In the genomic region with DNA sequence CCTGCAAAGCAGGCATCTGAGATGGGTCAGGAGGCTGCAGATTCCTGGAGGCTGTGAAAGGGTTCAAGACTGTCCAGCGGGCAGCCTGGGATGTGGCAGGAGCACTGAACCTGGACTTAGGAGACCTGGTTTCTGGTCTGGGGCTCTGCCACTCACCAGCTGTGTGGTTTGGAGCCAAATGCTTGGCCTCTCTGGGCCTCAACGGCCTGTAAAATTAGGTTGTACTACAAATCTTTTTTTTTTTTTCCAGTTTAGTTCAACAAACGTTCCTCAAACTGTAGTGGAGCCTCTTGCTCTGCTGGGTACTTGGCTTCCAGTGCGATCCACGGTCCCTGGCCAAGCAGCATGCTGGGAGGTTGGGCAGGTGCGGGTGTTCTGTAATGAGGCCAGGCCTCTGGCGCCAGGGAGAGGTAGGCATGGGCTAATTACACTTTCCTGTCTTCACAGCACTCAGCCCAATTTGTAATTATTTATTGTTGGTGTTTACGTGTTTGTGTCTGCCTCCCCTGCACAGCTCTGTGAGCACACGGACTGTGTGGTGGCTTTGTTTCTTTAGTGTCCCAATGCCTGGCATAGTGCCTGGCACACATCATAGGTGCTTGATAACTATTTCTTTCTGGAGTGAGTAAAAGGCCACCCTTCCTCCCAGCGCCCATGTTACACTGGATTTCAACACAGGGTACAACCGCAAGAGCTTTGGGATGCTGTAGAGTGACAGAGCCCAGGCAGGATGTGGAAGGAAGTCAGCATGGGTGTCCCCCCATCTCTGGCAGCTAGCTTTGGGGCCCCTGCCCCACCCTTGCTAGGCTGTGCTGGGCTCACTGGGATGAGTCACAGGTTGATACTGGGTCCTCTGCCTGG, we compare ENCODE assay signal across 11 cellular contexts. TPM values are rescaled to one million over a fixed set of nuclear protein-coding genes. Genes with fewer than 3 reads are reported as not detected.
DNase-seq lines count a peak whose midpoint lies in the region; ATAC-seq and TF ChIP-seq lines count a peak whose summit lies in the region.
"Had no signal": no experiment of that assay in that cellular context is flagged by ENCODE, and none has a peak within 500 bp of the region (broad histone marks: within the 10 kb centered on the region; RNA-seq: fewer than 3 reads in every experiment).

No MANE protein-coding gene starts in this region.

- H3K27ac Mint-ChIP-seq in dendritic cell treated with granulocyte-macrophage colony-stimulating factor and Interleukin-4, amounts not matched to agents 40 ng/mL and 50 ng/mL, for 4 days, result peak overlapping the region; percentile 34

- H3K4me1 Mint-ChIP-seq in dendritic cell treated with granulocyte-macrophage colony-stimulating factor and Interleukin-4, amounts not matched to agents 40 ng/mL and 50 ng/mL, for 4 days (ENCODE audit: low read depth), result peaks cover 99% of the 10 kb centered on the region

- peak overlapping the region; percentile 85 for H2BK12ac ChIP-seq in trophoblast cell (ENCODE audit: low read length)

- WGBS in GM23248 (ENCODE audit: low coverage in 1 of 2, low lambda C conversion rate in 2 of 2, missing lambda C conversion rate in 2 of 2), 2 experiments, result 75 to 79% methylated on average over 11 of the region's 11 CpGs
- WGBS in trophoblast cell (ENCODE audit: extremely low coverage, insufficient coverage, insufficient read length), result no CpG with 5 or more reads among the region's 11 CpGs
- 74 to 81% (median 78%) methylated on average over 11 of the region's 11 CpGs for WGBS in ovary, 3 donors

- DNase-seq in GM23248 (peak; percentile 22), NCI-H446 (lab: John Stamatoyannopoulos, UW) (peak; percentile 46 to 64), trophoblast cell (peak in 1 of 2 donors; percentile 11), ovary (no peak)
- DNase-seq in activated T-cell treated with anti-CD3 and anti-CD28 coated beads, Interleukin-2, amount 50 U/mL, for 48 hours, result no peak
- DNase-seq: activated naive CD4-positive, alpha-beta T cell treated with Interleukin-2 at 50 U/mL for 16 hours; effector CD8-positive, alpha-beta T cell; stimulated activated CD4-positive, alpha-beta T cell treated with anti-CD3 and anti-CD28 coated beads, Interleukin-4, amount 100 ng/mL, for 4 hours had no signal

- H3K4me3 Mint-ChIP-seq in dendritic cell treated with granulocyte-macrophage colony-stimulating factor and Interleukin-4, amounts not matched to agents 40 ng/mL and 50 ng/mL, for 4 days, result no peak overlapping the region

- TF ChIP-seq POLR2A in ovary (IDR thresholded peaks at IDR 0.05), result no peak

- no peaks in the 10 kb centered on the region for H3K9me3 ChIP-seq in GM23248 (ENCODE audit: low read depth)
- H3K9me3 ChIP-seq in trophoblast cell (ENCODE audit: insufficient read depth, low read depth, low read length), result no peaks in the 10 kb centered on the region
- no peaks in the 10 kb centered on the region for H3K9me3 ChIP-seq in ovary

- H4K91ac ChIP-seq in trophoblast cell (ENCODE audit: low read depth, low read length), result peak overlapping the region; percentile 94

- H3K27me3 ChIP-seq in GM23248 (replicated peaks; ENCODE audit: insufficient read depth) (no peaks in the 10 kb centered on the region), trophoblast cell (ENCODE audit: insufficient read depth, low read length) (no peaks in the 10 kb centered on the region), ovary (no peaks in the 10 kb centered on the region)

- peak overlapping the region; percentile 74 for H3K14ac ChIP-seq in trophoblast cell (ENCODE audit: low read length)

- intact Hi-C loops in dendritic cell treated with granulocyte-macrophage colony-stimulating factor and Interleukin-4, amounts not matched to agents 40 ng/mL and 50 ng/mL, for 4 days (cut with micrococcal nuclease), result no loop called here
- intact Hi-C loops in ovary (cut with DNase I), result no loop called here

- H3K36me3 ChIP-seq in GM23248 (ENCODE audit: low read depth) (no peaks in the 10 kb centered on the region), trophoblast cell (ENCODE audit: control insufficient read depth in 1 of 2, insufficient read depth in 2 of 2, low read length in 2 of 2) (no peaks in the 10 kb centered on the region), ovary (no peaks in the 10 kb centered on the region)

- H3K9me2 ChIP-seq in GM23248 (ENCODE audit: insufficient read depth), result no peaks in the 10 kb centered on the region

- peak overlapping the region; percentile 51 for H2AK5ac ChIP-seq in trophoblast cell (ENCODE audit: low read length)

- no peak overlapping the region for H3K9ac ChIP-seq in GM23248
- H3K9ac ChIP-seq in trophoblast cell (ENCODE audit: low read length), result no peak overlapping the region

- H2BK5ac ChIP-seq in trophoblast cell (ENCODE audit: low read depth, low read length, poor library complexity), result peak overlapping the region; percentile 11

- H3K27ac ChIP-seq in GM23248 (no peak overlapping the region), trophoblast cell (ENCODE audit: low read depth, low read length) (no peak overlapping the region), ovary (no peak overlapping the region)

- no peaks in the 10 kb centered on the region for H4K20me1 ChIP-seq in GM23248 (ENCODE audit: insufficient read depth)

- no peak for TF ChIP-seq EP300 in ovary (IDR thresholded peaks at IDR 0.05)

- H3K4me3 ChIP-seq in GM23248 (no peak overlapping the region), trophoblast cell (ENCODE audit: low read depth, low read length) (no peak overlapping the region), ovary (no peak overlapping the region)

- peaks cover 49% of the 10 kb centered on the region for H3K4me1 ChIP-seq in GM23248 (ENCODE audit: insufficient read depth)
- H3K4me1 ChIP-seq in trophoblast cell (ENCODE audit: control insufficient read depth in 1 of 2, insufficient read depth in 2 of 2, low read length in 2 of 2), result peaks cover 64 to 66% of the 10 kb centered on the region in 2 experiments
- H3K4me1 ChIP-seq in ovary (ENCODE audit: insufficient read depth), result peaks cover 16% of the 10 kb centered on the region

- no peak overlapping the region for H4K12ac ChIP-seq in trophoblast cell (ENCODE audit: low read depth, low read length)

- TF ChIP-seq CTCF in ovary (IDR thresholded peaks at IDR 0.05), result no peak

- H2AFZ ChIP-seq in GM23248, result no peak overlapping the region
- H2AFZ ChIP-seq in trophoblast cell (ENCODE audit: insufficient read depth, low read length, poor library complexity), result no peak overlapping the region

- H3K18ac ChIP-seq in trophoblast cell (ENCODE audit: low read length), result no peak overlapping the region

- H3K27me3 Mint-ChIP-seq in dendritic cell treated with granulocyte-macrophage colony-stimulating factor and Interleukin-4, amounts not matched to agents 40 ng/mL and 50 ng/mL, for 4 days, result peaks cover 9% of the 10 kb centered on the region

- H3F3A ChIP-seq in GM23248 (ENCODE audit: insufficient read depth), result no peaks in the 10 kb centered on the region

- H3K79me2 ChIP-seq in GM23248 (ENCODE audit: insufficient read depth), result no peaks in the 10 kb centered on the region
- H3K79me2 ChIP-seq in trophoblast cell (ENCODE audit: control insufficient read depth, insufficient read depth, low read length, poor library complexity), result peaks cover 12% of the 10 kb centered on the region

- H4K8ac ChIP-seq in trophoblast cell (ENCODE audit: low read depth, low read length), result peak overlapping the region; percentile 10

- ATAC-seq in HG03039 (IDR thresholded peaks at IDR 0.05; ENCODE audit: unreplicated experiment), result no peak
- ATAC-seq in GM19397 (IDR thresholded peaks at IDR 0.05; ENCODE audit: unreplicated experiment), result no peak

- in situ Hi-C loops in GM23248 (cut with MboI), result no loop called here

- H3K79me1 ChIP-seq in trophoblast cell (ENCODE audit: low read length), result peaks cover 68% of the 10 kb centered on the region

- no peaks in the 10 kb centered on the region for H3K9me3 Mint-ChIP-seq in dendritic cell treated with granulocyte-macrophage colony-stimulating factor and Interleukin-4, amounts not matched to agents 40 ng/mL and 50 ng/mL, for 4 days

- H3K23ac ChIP-seq in trophoblast cell (ENCODE audit: low read length), result no peak overlapping the region

- no peaks in the 10 kb centered on the region for H3K36me3 Mint-ChIP-seq in dendritic cell treated with granulocyte-macrophage colony-stimulating factor and Interleukin-4, amounts not matched to agents 40 ng/mL and 50 ng/mL, for 4 days (ENCODE audit: low read depth)

- H2BK120ac ChIP-seq in trophoblast cell (ENCODE audit: insufficient read depth, low read length, poor library complexity), result peak overlapping the region; percentile 15

- H3K4me2 ChIP-seq in GM23248 (ENCODE audit: unreplicated experiment) (no peak overlapping the region), trophoblast cell (ENCODE audit: low read length) (no peak overlapping the region)

- no peak overlapping the region for H3K4ac ChIP-seq in trophoblast cell (ENCODE audit: low read depth, low read length)

RNA-seq across cellular contexts. Expression of gene KRT80, which starts 5.8 kb away (rescaled TPM):
- 0.38 and 0.65 TPM in 2 replicates for total RNA-seq in GM23248 (2014; rRNA removed; shearing (Covaris generic))
- polyA plus RNA-seq in GM23248 (2016; fragmentation: Nextera tagmentation; extraction: Ambion mirVana) (1.3 TPM in 2 replicates), ovary (1 to 10 TPM in 1 of 2 donors, under 1 TPM in 1; 0.11 to 6.2 TPM)
- polyA plus RNA-seq in trophoblast cell (2013), result 26.3 and 28.8 TPM in 2 replicates
- 10 to 100 TPM in 1 of 7 donors, 1 to 10 TPM in 2, under 1 TPM in 3, not detected in 1; 0.05 to 13.2 (median 0.99) TPM for total RNA-seq in ovary

RNA-seq across cellular contexts. Expression of gene KRT7, which starts 35.4 kb away (rescaled TPM):
- 5.7 and 11.0 TPM in 2 replicates for total RNA-seq in GM23248 (2014; rRNA removed; shearing (Covaris generic))
- polyA plus RNA-seq in GM23248 (2016; fragmentation: Nextera tagmentation; extraction: Ambion mirVana), result 14.4 and 17.4 TPM in 2 replicates
- polyA plus RNA-seq in trophoblast cell (2013), result 666 and 746 TPM in 2 replicates
- 100 to 1,000 TPM in 1 of 7 donors, 10 to 100 TPM in 4, 1 to 10 TPM in 1, not detected in 1; 3.7 to 379 (median 29.1) TPM for total RNA-seq in ovary
- polyA plus RNA-seq in ovary, result 1 to 10 TPM in 1 of 2 donors, under 1 TPM in 1; 0.37 to 2.1 TPM

Comparison
In these comparisons a context has a peak if more than half of its experiments do, and no peak if none do; other contexts are left out.
1. DNase-seq: peak in GM23248 (single experiment) and NCI-H446 (2 of 2); none in ovary (0 of 5) and activated T-cell treated with anti-CD3 and anti-CD28 coated beads, Interleukin-2, amount 50 U/mL, for 48 hours (0 of 2).